17 cellular contexts compared by ENCODE assay signal in the genomic region with DNA sequence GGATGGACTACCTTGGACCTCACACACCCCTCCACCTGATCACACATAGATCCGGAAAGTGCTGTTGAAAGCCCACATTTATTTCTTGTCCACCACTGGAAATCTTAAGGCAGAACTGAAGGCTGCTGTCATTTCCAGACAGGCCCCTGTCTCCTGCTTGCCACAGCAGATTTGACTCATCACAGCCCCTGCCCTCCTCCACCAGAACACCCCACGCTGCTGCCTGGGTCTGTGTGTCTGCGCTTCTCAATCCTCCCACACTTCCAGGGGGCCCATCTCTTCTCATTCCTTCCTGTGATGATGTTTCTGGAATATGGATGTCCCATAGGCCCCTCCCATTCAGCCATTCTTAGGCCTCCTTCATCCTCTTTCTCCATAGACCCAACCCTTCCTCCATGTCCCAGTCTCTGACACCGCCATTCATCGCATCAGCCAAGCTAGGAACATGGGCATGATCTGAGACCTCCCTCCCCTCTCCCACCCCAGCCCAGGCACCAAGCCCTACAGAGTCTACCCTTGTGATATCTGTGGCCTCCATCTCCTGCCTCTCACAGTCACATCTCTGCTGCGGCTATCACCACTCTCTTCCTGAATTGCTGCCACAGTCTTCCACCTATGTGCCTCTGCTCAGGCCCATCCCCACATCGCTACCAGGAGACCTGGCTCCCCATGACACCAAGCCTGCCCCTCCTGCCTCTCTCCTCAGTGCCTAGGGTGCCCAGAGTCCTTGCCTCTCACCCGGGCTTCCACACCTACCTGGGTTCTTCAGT.
"Had no signal": no experiment of that assay in that cellular context is flagged by ENCODE, and none has a peak within 500 bp of the region (broad histone marks: within the 10 kb centered on the region; RNA-seq: fewer than 3 reads in every experiment).

No MANE protein-coding gene starts in this region.

- H3K4me3 Mint-ChIP-seq: activated CD8-positive, alpha-beta T cell treated with anti-CD3 and anti-CD28 coated beads, Interleukin-2, amount 10 ng/mL, durations not matched to agents 7 days and 5 days; brain; type B pancreatic cell had no signal

- ATAC-seq: activated CD8-positive, alpha-beta T cell treated with anti-CD3 and anti-CD28 coated beads, Interleukin-2, amount 10 ng/mL, durations not matched to agents 7 days and 5 days; left lung had no signal

- DNase-seq: activated CD4-positive, alpha-beta T cell treated with anti-CD3 and anti-CD28 coated beads for 1 hour; activated CD8-positive, alpha-beta T cell treated with anti-CD3 and anti-CD28 coated beads, Interleukin-2, amount 10 ng/mL, durations not matched to agents 7 days and 5 days; activated naive CD4-positive, alpha-beta T cell treated with anti-CD3 and anti-CD28 coated beads, Interleukin-2, amount 50 U/mL, for 16 hours; amniotic stem cell; cerebellar nuclear complex; esophagus squamous epithelium; foreskin fibroblast; head of caudate nucleus; left lung; posterior cingulate gyrus; SJCRH30; T1000 had no signal

- H3K27ac ChIP-seq: esophagus squamous epithelium, left lung, neutrophil, SJCRH30, skin epidermis had no signal

- H3K36me3 Mint-ChIP-seq: brain had no signal

- H3K27me3 Mint-ChIP-seq: type B pancreatic cell had no signal

- H3K27me3 ChIP-seq: esophagus squamous epithelium, left lung, neutrophil, SJCRH30 had no signal

- H3K27ac Mint-ChIP-seq: activated CD8-positive, alpha-beta T cell treated with anti-CD3 and anti-CD28 coated beads, Interleukin-2, amount 10 ng/mL, durations not matched to agents 7 days and 5 days; activated T-helper 2 cell treated with anti-CD3 and anti-CD28 coated beads, Interferon-gamma antibody, Interleukin-2, Interleukin-4, amounts not matched to agents 10 μg/mL and 5 μg/mL and 100 μg/mL, durations not matched to agents 14 hours and 24 hours and 36 hours; brain; type B pancreatic cell had no signal

- H3K4me3 ChIP-seq: esophagus squamous epithelium, left lung, SJCRH30, skin epidermis had no signal

- H3K9me3 ChIP-seq: esophagus squamous epithelium, left lung, neutrophil, SJCRH30 had no signal

- H3K36me3 ChIP-seq: esophagus squamous epithelium, left lung, neutrophil, SJCRH30 had no signal

- H3K9me3 Mint-ChIP-seq: activated T-helper 2 cell treated with anti-CD3 and anti-CD28 coated beads, Interferon-gamma antibody, Interleukin-2, Interleukin-4, amounts not matched to agents 10 μg/mL and 5 μg/mL and 100 μg/mL, durations not matched to agents 14 hours and 24 hours and 36 hours; brain; type B pancreatic cell had no signal
